In genomic region chr17:4999429-5000093, GRCh38 we compare ENCODE assay signal across 10 cellular contexts. TPM values are rescaled to one million over a fixed set of nuclear protein-coding genes. Genes with fewer than 3 reads are reported as not detected.
DNase-seq lines count a peak whose midpoint lies in the region; ATAC-seq and TF ChIP-seq lines count a peak whose summit lies in the region.
"Had no signal": no experiment of that assay in that cellular context is flagged by ENCODE, and none has a peak within 500 bp of the region (broad histone marks: within the 10 kb centered on the region; RNA-seq: fewer than 3 reads in every experiment).

No MANE protein-coding gene starts in this region.

- intact Hi-C loops in colonic mucosa (cut with DNase I) = loop anchor here (5.0 kb wide), 1 partner anchor 62 kb away; no protein-coding TSS in a partner anchor

- H3K27ac ChIP-seq in 22Rv1 (peak overlapping the region; percentile 79), HUES64 (ENCODE audit: low read depth, low read length) (no peak overlapping the region), colonic mucosa (peak overlapping the region; percentile 83), mucosa of rectum (ENCODE audit: low read depth in 2 of 2, low read length in 2 of 2) (peak overlapping the region; percentile 85 to 87)
- H3K27ac ChIP-seq: WERI-Rb-1 had no signal

- H3K4me1 ChIP-seq in HUES64 (ENCODE audit: insufficient read depth, low read length) = peaks cover 12% of the 10 kb centered on the region
- peaks cover 14% of the 10 kb centered on the region for H3K4me1 ChIP-seq in colonic mucosa
- peaks cover 22 to 25% of the 10 kb centered on the region in 2 donors for H3K4me1 ChIP-seq in mucosa of rectum (ENCODE audit: control insufficient read depth in 2 of 2, insufficient read depth in 2 of 2, low read length in 2 of 2)

- H3K9me3 ChIP-seq in HUES64 (ENCODE audit: insufficient read depth, low read depth, low read length) (no peaks in the 10 kb centered on the region), colonic mucosa (no peaks in the 10 kb centered on the region), mucosa of rectum (ENCODE audit: control insufficient read depth in 2 of 2, low read length in 2 of 2) (no peaks in the 10 kb centered on the region)

- H3K4me3 ChIP-seq in HUES64 (ENCODE audit: low read length) (peak overlapping the region; percentile 62), colonic mucosa (peak overlapping the region; percentile 99), mucosa of rectum (ENCODE audit: low read length in 2 of 2) (peak overlapping the region; percentile 93 to 98)

- peaks cover 16% of the 10 kb centered on the region for H3K27me3 ChIP-seq in HUES64 (ENCODE audit: insufficient read depth, low read length)
- H3K27me3 ChIP-seq in colonic mucosa = no peaks in the 10 kb centered on the region
- no peaks in the 10 kb centered on the region for H3K27me3 ChIP-seq in mucosa of rectum (ENCODE audit: control insufficient read depth in 2 of 2, insufficient read depth in 2 of 2, low read length in 2 of 2)

- ATAC-seq in HG03280 (IDR thresholded peaks at IDR 0.05; ENCODE audit: unreplicated experiment) (no peak), GM18873 (IDR thresholded peaks at IDR 0.05; ENCODE audit: low FRiP score, unreplicated experiment) (no peak)

- H3K36me3 ChIP-seq in HUES64 (ENCODE audit: insufficient read depth, low read length) (peaks cover 40% of the 10 kb centered on the region), colonic mucosa (peaks cover 17% of the 10 kb centered on the region), mucosa of rectum (ENCODE audit: control insufficient read depth in 2 of 2, insufficient read depth in 2 of 2, low read length in 2 of 2) (peaks cover 35 to 36% of the 10 kb centered on the region in 2 donors)

- H3K9ac ChIP-seq in HUES64 (ENCODE audit: low read depth, low read length) = peak overlapping the region; percentile 49; the same call in 1 of the 2 replicates
- peak overlapping the region; percentile 91 to 98 for H3K9ac ChIP-seq in colonic mucosa (ENCODE audit: low read depth in 2 of 2, low read length in 2 of 2)
- H3K9ac ChIP-seq in mucosa of rectum (ENCODE audit: low read depth in 1 of 2, low read length in 2 of 2) = peak overlapping the region; percentile 90

- DNase-seq in colonic mucosa (no peak), HPDE6-E6E7 (ENCODE audit: extremely low spot score) (no peak)
- no peak for DNase-seq in effector CD8-positive, alpha-beta T cell (lab: John Stamatoyannopoulos, UW)
- DNase-seq: WERI-Rb-1 had no signal

- TF ChIP-seq CTCF in 22Rv1 (IDR thresholded peaks at IDR 0.05) = no peak
- no peak for TF ChIP-seq CTCF in colonic mucosa (IDR thresholded peaks at IDR 0.05)

- 74% methylated on average over 12 of the region's 12 CpGs for WGBS in HUES64

RNA-seq across cellular contexts. Expression of gene KIF1C, which starts 1.8 kb away (rescaled TPM):
- polyA plus RNA-seq in HUES64 (2013, experiment 1 of 2) = 45.7 TPM
- polyA plus RNA-seq in HUES64 (2013, experiment 2 of 2) = 48.4 TPM
- 100 to 1,000 TPM; 195 to 291 TPM for total RNA-seq in colonic mucosa

RNA-seq across cellular contexts. Expression of gene INCA1, which starts 2.2 kb away (rescaled TPM):
- 0.90 TPM for polyA plus RNA-seq in HUES64 (2013, experiment 1 of 2)
- polyA plus RNA-seq in HUES64 (2013, experiment 2 of 2) = 0.51 TPM
- total RNA-seq in colonic mucosa = 1 to 10 TPM; 1.6 to 4.2 TPM

RNA-seq across cellular contexts. Expression of gene CAMTA2, which starts 12.1 kb away (rescaled TPM):
- polyA plus RNA-seq in HUES64 (2013, experiment 1 of 2) = 5.4 TPM
- 5.1 TPM for polyA plus RNA-seq in HUES64 (2013, experiment 2 of 2)
- total RNA-seq in colonic mucosa = 10 to 100 TPM; 39.8 to 52.6 TPM

RNA-seq across cellular contexts. Expression of gene SPAG7, which starts 31.9 kb away (rescaled TPM):
- polyA plus RNA-seq in HUES64 (2013, experiment 1 of 2) = 73.1 TPM
- polyA plus RNA-seq in HUES64 (2013, experiment 2 of 2) = 89.2 TPM
- total RNA-seq in colonic mucosa = 10 to 100 TPM; 47.7 to 56.4 TPM

RNA-seq across cellular contexts. Expression of gene SLC52A1, which starts 35.7 kb away (rescaled TPM):
- polyA plus RNA-seq in HUES64 (2013, experiment 1 of 2) = 0.20 TPM
- not detected for polyA plus RNA-seq in HUES64 (2013, experiment 2 of 2)
- total RNA-seq in colonic mucosa = 1 to 10 TPM; 1.7 to 2.6 TPM
- total RNA-seq: myocyte had no signal
